ENCODE assay signal across 2 cellular contexts in the genomic region with DNA sequence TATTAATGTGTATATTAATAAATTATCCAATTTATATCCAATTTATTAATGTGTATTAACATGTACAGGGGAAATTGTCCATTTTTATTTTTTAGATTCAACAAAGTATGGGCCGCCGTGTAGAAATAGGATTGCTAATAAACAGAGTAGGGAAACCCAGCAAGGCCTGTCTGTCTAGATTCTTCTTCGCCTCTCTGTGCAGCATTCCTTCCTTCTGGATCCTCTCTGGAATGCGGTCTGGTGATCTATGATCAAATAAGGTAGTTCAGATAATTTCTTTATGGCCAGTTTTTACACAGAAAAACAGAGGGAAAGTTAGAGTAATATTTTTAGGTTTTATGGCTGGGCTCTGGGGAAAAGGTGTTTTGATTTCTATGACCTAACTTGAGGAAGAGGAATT.
A peak's percentile ranks its signal among the peaks of the same experiment; 100 is the strongest.
TF ChIP-seq lines count a peak whose summit lies in the region.

No MANE protein-coding gene starts in this region.

TF ChIP-seq in HepG2, 621 proteins besides CTCF, POLR2A, EP300 and RAD21:
- TF ChIP-seq MAFF (IDR thresholded peaks at IDR 0.05; ENCODE audit: low read depth, low read length) (no peak), ZSCAN9 (CRISPR knock-in tag; IDR thresholded peaks at IDR 0.05; ENCODE audit: borderline replicate concordance) (no peak), NR2F6 (IDR thresholded peaks at IDR 0.05) (no peak), NR2F6 (CRISPR knock-in tag; IDR thresholded peaks at IDR 0.05) (no peak), HOXA5 (CRISPR knock-in tag; IDR thresholded peaks at IDR 0.05) (no peak), HNF4A (CRISPR knock-in tag; IDR thresholded peaks at IDR 0.05) (no peak), ZFP37 (CRISPR knock-in tag; IDR thresholded peaks at IDR 0.05; ENCODE audit: borderline replicate concordance) (no peak), MAF1 (CRISPR knock-in tag; IDR thresholded peaks at IDR 0.05; ENCODE audit: borderline replicate concordance) (no peak)
- TF ChIP-seq, protein P1, sequence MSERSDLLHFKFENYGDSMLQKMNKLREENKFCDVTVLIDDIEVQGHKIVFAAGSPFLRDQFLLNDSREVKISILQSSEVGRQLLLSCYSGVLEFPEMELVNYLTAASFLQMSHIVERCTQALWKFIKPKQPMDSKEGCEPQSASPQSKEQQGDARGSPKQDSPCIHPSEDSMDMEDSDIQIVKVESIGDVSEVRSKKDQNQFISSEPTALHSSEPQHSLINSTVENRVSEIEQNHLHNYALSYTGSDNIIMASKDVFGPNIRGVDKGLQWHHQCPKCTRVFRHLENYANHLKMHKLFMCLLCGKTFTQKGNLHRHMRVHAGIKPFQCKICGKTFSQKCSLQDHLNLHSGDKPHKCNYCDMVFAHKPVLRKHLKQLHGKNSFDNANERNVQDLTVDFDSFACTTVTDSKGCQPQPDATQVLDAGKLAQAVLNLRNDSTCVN (CRISPR knock-in tag; IDR thresholded peaks at IDR 0.05; ENCODE audit: borderline replicate concordance): peak; percentile 93
- TF ChIP-seq, protein P2, sequence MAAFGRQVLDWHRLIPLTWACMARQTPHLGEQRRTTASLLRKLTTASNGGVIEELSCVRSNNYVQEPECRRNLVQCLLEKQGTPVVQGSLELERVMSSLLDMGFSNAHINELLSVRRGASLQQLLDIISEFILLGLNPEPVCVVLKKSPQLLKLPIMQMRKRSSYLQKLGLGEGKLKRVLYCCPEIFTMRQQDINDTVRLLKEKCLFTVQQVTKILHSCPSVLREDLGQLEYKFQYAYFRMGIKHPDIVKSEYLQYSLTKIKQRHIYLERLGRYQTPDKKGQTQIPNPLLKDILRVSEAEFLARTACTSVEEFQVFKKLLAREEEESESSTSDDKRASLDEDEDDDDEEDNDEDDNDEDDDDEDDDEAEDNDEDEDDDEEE (CRISPR knock-in tag; IDR thresholded peaks at IDR 0.05): no peak
- TF ChIP-seq, protein P3, sequence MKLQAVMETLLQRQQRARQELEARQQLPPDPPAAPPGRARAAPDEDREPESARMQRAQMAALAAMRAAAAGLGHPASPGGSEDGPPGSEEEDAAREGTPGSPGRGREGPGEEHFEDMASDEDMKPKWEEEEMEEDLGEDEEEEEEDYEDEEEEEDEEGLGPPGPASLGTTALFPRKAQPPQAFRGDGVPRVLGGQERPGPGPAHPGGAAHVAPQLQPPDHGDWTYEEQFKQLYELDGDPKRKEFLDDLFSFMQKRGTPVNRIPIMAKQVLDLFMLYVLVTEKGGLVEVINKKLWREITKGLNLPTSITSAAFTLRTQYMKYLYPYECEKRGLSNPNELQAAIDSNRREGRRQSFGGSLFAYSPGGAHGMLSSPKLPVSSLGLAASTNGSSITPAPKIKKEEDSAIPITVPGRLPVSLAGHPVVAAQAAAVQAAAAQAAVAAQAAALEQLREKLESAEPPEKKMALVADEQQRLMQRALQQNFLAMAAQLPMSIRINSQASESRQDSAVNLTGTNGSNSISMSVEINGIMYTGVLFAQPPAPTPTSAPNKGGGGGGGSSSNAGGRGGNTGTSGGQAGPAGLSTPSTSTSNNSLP (IDR thresholded peaks at IDR 0.05; ENCODE audit: low read depth, low read length): peak; percentile 17; the same call in 1 of the 2 replicates

TF ChIP-seq in K562, 482 proteins besides CTCF, POLR2A, EP300 and RAD21:
- no peak for TF ChIP-seq TEAD1 (CRISPR knock-in tag; IDR thresholded peaks at IDR 0.05)
- TF ChIP-seq SAFB2 (IDR thresholded peaks at IDR 0.05; ENCODE audit: borderline replicate concordance, low read depth, low read length, severe bottlenecking): no peak
- TF ChIP-seq DACH1 (IDR thresholded peaks at IDR 0.05; ENCODE audit: partially characterized antibody): peak; percentile 85
- TF ChIP-seq HDAC2 (IDR thresholded peaks at IDR 0.05): no peak
